Comparison of ENCODE assay signal across 2 cellular contexts in genomic region chr2:75597949-75598348, GRCh38.
TF ChIP-seq lines count a peak whose summit lies in the region.

No MANE protein-coding gene starts in this region.

TF ChIP-seq in GM23338, 12 proteins besides CTCF, POLR2A, EP300 and RAD21:
- TF ChIP-seq EZH2phosphoT487 (IDR thresholded peaks at IDR 0.05; ENCODE audit: unreplicated experiment) (no peak), POLR2AphosphoS5 (IDR thresholded peaks at IDR 0.05; ENCODE audit: low read depth) (no peak), ZNF462 (CRISPR knock-in tag; IDR thresholded peaks at IDR 0.05) (no peak), NANOG (IDR thresholded peaks at IDR 0.05; ENCODE audit: borderline replicate concordance) (no peak), REST (IDR thresholded peaks at IDR 0.05; ENCODE audit: unreplicated experiment) (no peak), ETS1 (IDR thresholded peaks at IDR 0.05) (no peak), STAT1 (IDR thresholded peaks at IDR 0.05; ENCODE audit: unreplicated experiment) (no peak), EZH2 (IDR thresholded peaks at IDR 0.05; ENCODE audit: low read depth, unreplicated experiment) (no peak), CREB1 (CRISPR knock-in tag; IDR thresholded peaks at IDR 0.05; ENCODE audit: low read depth) (no peak), ZNF331 (CRISPR knock-in tag; IDR thresholded peaks at IDR 0.05; ENCODE audit: low read depth) (no peak)

TF ChIP-seq in H1, 55 proteins besides CTCF, POLR2A, EP300 and RAD21:
- TF ChIP-seq CBX8 (IDR thresholded peaks at IDR 0.05; ENCODE audit: borderline replicate concordance, low read depth, low read length) (no peak), GABPA (IDR thresholded peaks at IDR 0.05; ENCODE audit: borderline replicate concordance, insufficient read depth, low read length) (no peak), SIN3A (conservative IDR thresholded peaks at IDR 0.05 in 1 of 2, IDR thresholded peaks at IDR 0.05 in 1 of 2; ENCODE audit: low read depth in 1 of 2, low read length in 2 of 2) (no peak), ASH2L (IDR thresholded peaks at IDR 0.05; ENCODE audit: low read length) (no peak), PHF8 (conservative IDR thresholded peaks at IDR 0.05; ENCODE audit: low read depth, low read length) (no peak), SP1 (IDR thresholded peaks at IDR 0.05; ENCODE audit: low read depth, low read length) (no peak), BRCA1 (IDR thresholded peaks at IDR 0.05; ENCODE audit: low read depth, low read length) (no peak), KDM5A (IDR thresholded peaks at IDR 0.05; ENCODE audit: low read length) (no peak), TBP (IDR thresholded peaks at IDR 0.05; ENCODE audit: low read depth, low read length) (no peak), MAX (IDR thresholded peaks at IDR 0.05) (no peak), ATF2 (IDR thresholded peaks at IDR 0.05; ENCODE audit: low read length) (no peak), RFX5 (IDR thresholded peaks at IDR 0.05; ENCODE audit: borderline replicate concordance, low read depth, low read length) (no peak), RNF2 (IDR thresholded peaks at IDR 0.05; ENCODE audit: borderline replicate concordance, low read depth, low read length, missing control alignments, poor library complexity, severe bottlenecking) (no peak), CHD1 (IDR thresholded peaks at IDR 0.05; ENCODE audit: low read depth, low read length) (no peak), TAF1 (IDR thresholded peaks at IDR 0.05; ENCODE audit: low read depth, low read length) (no peak), BCL11A (IDR thresholded peaks at IDR 0.05; ENCODE audit: low read depth in 2 of 2, low read length in 2 of 2) (no peak)
